Comparison of ENCODE assay signal across 23 cellular contexts in the genomic region with DNA sequence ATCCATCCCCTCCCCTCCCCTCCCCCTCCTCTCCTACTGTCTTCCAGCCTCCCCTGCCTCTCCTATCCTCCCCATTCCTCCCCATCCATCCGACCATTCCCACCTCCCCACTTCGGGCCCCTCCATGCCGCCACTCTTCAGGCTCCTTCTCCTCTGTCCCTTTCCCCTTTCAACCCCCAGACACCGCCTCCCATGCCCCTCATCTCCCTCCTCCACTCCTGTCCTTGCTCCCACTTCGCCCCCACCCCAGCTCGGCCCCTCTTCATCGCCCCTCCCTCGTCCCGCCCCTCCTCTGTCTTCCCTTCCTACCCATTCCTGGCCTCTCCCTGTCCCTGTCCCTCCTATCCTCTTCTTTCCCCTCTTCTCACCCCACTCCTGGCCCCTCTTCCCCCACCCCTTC. TPM values are rescaled to one million over a fixed set of nuclear protein-coding genes. Genes with fewer than 3 reads are reported as not detected.
DNase-seq lines count a peak whose midpoint lies in the region; ATAC-seq, FAIRE-seq and TF ChIP-seq lines count a peak whose summit lies in the region.
"Had no signal": no experiment of that assay in that cellular context is flagged by ENCODE, and none has a peak within 500 bp of the region (broad histone marks: within the 10 kb centered on the region; RNA-seq: fewer than 3 reads in every experiment).

No MANE protein-coding gene starts in this region.

- peaks cover 15% of the 10 kb centered on the region; the same call in 1 of the 2 replicates for H4K20me1 ChIP-seq in HepG2 (ENCODE audit: insufficient read depth, low read length)

- TF ChIP-seq POLR2A in HepG2 (IDR thresholded peaks at IDR 0.05; ENCODE audit: insufficient read depth in 1 of 2, low read depth in 2 of 2, low read length in 2 of 2) (no peak), right lobe of liver (IDR thresholded peaks at IDR 0.05) (no peak)

- H3K4me3 Mint-ChIP-seq in activated T-cell treated with anti-CD3 and anti-CD28 coated beads, Interleukin-2, amount 50 U/mL, for 72 hours, result no peak overlapping the region
- H3K4me3 Mint-ChIP-seq: activated CD4-positive, alpha-beta T cell treated with anti-CD3 and anti-CD28 coated beads, Interleukin-2, amount 10 ng/mL, durations not matched to agents 7 days and 5 days; activated T-helper 17 cell treated with anti-CD3 and anti-CD28 coated beads, Interleukin-2, amount 50 U/mL, for 72 hours had no signal

- no peak for TF ChIP-seq RAD21 in HepG2 (CRISPR knock-in tag; IDR thresholded peaks at IDR 0.05)

- TF ChIP-seq EP300 in HepG2 (IDR thresholded peaks at IDR 0.05; ENCODE audit: low read depth in 2 of 2, low read length in 2 of 2) (no peak), HepG2 (CRISPR knock-in tag; IDR thresholded peaks at IDR 0.05; ENCODE audit: borderline replicate concordance) (no peak)

- H3K4me1 Mint-ChIP-seq in activated T-cell treated with anti-CD3 and anti-CD28 coated beads, Interleukin-2, amount 50 U/mL, for 72 hours (ENCODE audit: low read depth), result peaks cover 5% of the 10 kb centered on the region
- H3K4me1 Mint-ChIP-seq: activated T-helper 17 cell treated with anti-CD3 and anti-CD28 coated beads, Interleukin-2, amount 50 U/mL, for 72 hours had no signal

- H3K27me3 Mint-ChIP-seq in activated T-cell treated with anti-CD3 and anti-CD28 coated beads, Interleukin-2, amount 50 U/mL, for 72 hours (ENCODE audit: low read depth), result peaks cover 19% of the 10 kb centered on the region

- BruUV-seq in HepG2 (replicated peaks; lab: Mats Ljungman, UMichigan), result no TSS peak

- intact Hi-C loops in HepG2 (cut with micrococcal nuclease; ENCODE audit: unreplicated experiment) (loop anchor here (1.0 kb wide), 1 partner anchor 23 kb away; no protein-coding TSS in a partner anchor), right lobe of liver (cut with DNase I) (no loop called here)

- H3K27ac ChIP-seq in HepG2 (ENCODE audit: extremely low read length, insufficient read depth, low read length) (no peak overlapping the region), right lobe of liver (no peak overlapping the region), epithelial cell of prostate (peak overlapping the region; percentile 30), rectal smooth muscle tissue (ENCODE audit: low read depth, low read length) (peak overlapping the region; percentile 24), SJCRH30 (no peak overlapping the region)

- no peaks in the 10 kb centered on the region for H3K9me3 Mint-ChIP-seq in activated T-cell treated with anti-CD3 and anti-CD28 coated beads, Interleukin-2, amount 50 U/mL, for 72 hours
- H3K9me3 Mint-ChIP-seq: activated CD4-positive, alpha-beta T cell treated with anti-CD3 and anti-CD28 coated beads, Interleukin-2, amount 10 ng/mL, durations not matched to agents 7 days and 5 days; activated naive CD4-positive, alpha-beta T cell treated with anti-CD3 and anti-CD28 coated beads, Interleukin-2, amount 50 U/mL, for 72 hours; activated T-helper 17 cell treated with anti-CD3 and anti-CD28 coated beads, Interleukin-2, amount 50 U/mL, for 72 hours; naive thymus-derived CD4-positive, alpha-beta T cell had no signal

- POLR2A ChIA-PET in HepG2 (lab: Yijun Ruan, JAX), result interaction anchor here (1.0 to 18.0 kb wide), 14 partner anchors 9 to 288 kb away, joined by 3 to 543 read pairs (median 12); a partner anchor contains a TSS

- no peaks in the 10 kb centered on the region for H3K9me3 ChIP-seq in HepG2 (ENCODE audit: low read length)
- H3K9me3 ChIP-seq in right lobe of liver, result no peaks in the 10 kb centered on the region
- no peaks in the 10 kb centered on the region for H3K9me3 ChIP-seq in SJCRH30 (replicated peaks)
- H3K9me3 ChIP-seq: BE2C, right atrium auricular region had no signal

- DNase-seq in HepG2 (ENCODE audit: low spot score), result no peak
- no peak for DNase-seq in right lobe of liver
- DNase-seq in epithelial cell of prostate (ENCODE audit: low read depth, low spot score), result no peak
- no peak for DNase-seq in activated T-cell treated with anti-CD3 and anti-CD28 coated beads, Interleukin-2, amount 50 U/mL, for 72 hours
- no peak for DNase-seq in SJCRH30
- no peak for DNase-seq in islet precursor cell
- no peak for DNase-seq in activated CD4-positive, alpha-beta T cell treated with anti-CD3 and anti-CD28 coated beads, Interleukin-2, amount 50 U/mL, for 4 hours
- DNase-seq: stimulated activated CD4-positive, alpha-beta T cell treated with anti-CD3 and anti-CD28 coated beads, Interleukin-12 subunit alpha, Interleukin-12 subunit beta, amount 100 ng/mL, for 4 hours; stimulated activated CD4-positive, alpha-beta T cell treated with anti-CD3 and anti-CD28 coated beads, Interleukin-4, amount 100 ng/mL, for 24 hours; stimulated activated naive B cell treated with anti-CD40 and anti-IgM and Interleukin-4, amounts not matched to agents 10 μg/mL and 1 μg/mL and 100 μg/mL, for 72 hours had no signal

- no peak for TF ChIP-seq CTCF in HepG2 (CRISPR knock-in tag; IDR thresholded peaks at IDR 0.05)
- TF ChIP-seq CTCF in right lobe of liver (IDR thresholded peaks at IDR 0.05), result no peak

- in situ Hi-C loops in HepG2 (cut with HindIII; ENCODE audit: extremely low pct_ligation_motif_present, low pct_unique_long_range_greater_than_20kb), result loop anchor here (10.0 kb wide), 1 partner anchor 1064 kb away; no protein-coding TSS in a partner anchor

- H3K4me3 ChIP-seq in HepG2 (replicated peaks in 1 of 3; ENCODE audit: insufficient read depth in 1 of 3, low read depth in 2 of 3, low read length in 3 of 3) (peak overlapping the region; percentile 30 to 46 (median 30); a peak in 4 of 6 replicates), right lobe of liver (no peak overlapping the region), rectal smooth muscle tissue (ENCODE audit: low read length) (no peak overlapping the region), SJCRH30 (no peak overlapping the region)

- H3K36me3 ChIP-seq in HepG2 (replicated peaks in 1 of 2; ENCODE audit: control insufficient read depth in 1 of 2, insufficient read depth in 2 of 2, low read length in 2 of 2), result peaks cover 12 to 20% of the 10 kb centered on the region in 2 experiments
- peaks cover 0 to 11% (median 4%) of the 10 kb centered on the region in 4 donors for H3K36me3 ChIP-seq in right lobe of liver
- peaks cover 9% of the 10 kb centered on the region for H3K36me3 ChIP-seq in rectal smooth muscle tissue (ENCODE audit: control insufficient read depth, insufficient read depth, low read length)
- no peaks in the 10 kb centered on the region for H3K36me3 ChIP-seq in SJCRH30
- H3K36me3 ChIP-seq: BE2C had no signal

- WGBS in HepG2 (ENCODE audit: low lambda C conversion rate), result 36% methylated on average over 9 of the region's 9 CpGs
- WGBS in right lobe of liver (ENCODE audit: insufficient coverage, low coverage, low lambda C conversion rate, missing lambda C conversion rate), result 76% methylated on average over 8 of the region's 9 CpGs

- no peaks in the 10 kb centered on the region for H3K36me3 Mint-ChIP-seq in activated T-cell treated with anti-CD3 and anti-CD28 coated beads, Interleukin-2, amount 50 U/mL, for 72 hours (ENCODE audit: insufficient read depth in 2 of 2)
- H3K36me3 Mint-ChIP-seq: stimulated activated naive B cell treated with anti-CD40 and anti-IgM and Interleukin-4, amounts not matched to agents 10 μg/mL and 1 μg/mL and 100 μg/mL, for 72 hours had no signal

- H3K27me3 ChIP-seq in HepG2 (ENCODE audit: control insufficient read depth in 1 of 2, insufficient read depth in 2 of 2, low read length in 2 of 2) (no peaks in the 10 kb centered on the region; a peak in 1 of 5 replicates), right lobe of liver (no peaks in the 10 kb centered on the region), rectal smooth muscle tissue (ENCODE audit: control insufficient read depth, insufficient read depth, low read length) (no peaks in the 10 kb centered on the region), SJCRH30 (no peaks in the 10 kb centered on the region)
- H3K27me3 ChIP-seq: BE2C, right atrium auricular region had no signal

- H3K27ac Mint-ChIP-seq in activated T-cell treated with anti-CD3 and anti-CD28 coated beads, Interleukin-2, amount 50 U/mL, for 72 hours, result no peak overlapping the region
- H3K27ac Mint-ChIP-seq: activated CD4-positive, alpha-beta T cell treated with anti-CD3 and anti-CD28 coated beads, Interleukin-2, amount 10 ng/mL, durations not matched to agents 7 days and 5 days; activated naive CD4-positive, alpha-beta T cell treated with anti-CD3 and anti-CD28 coated beads, Interleukin-2, amount 50 U/mL, for 72 hours; activated T-helper 17 cell treated with anti-CD3 and anti-CD28 coated beads, Interleukin-2, amount 50 U/mL, for 72 hours; GM23338; naive thymus-derived CD4-positive, alpha-beta T cell; stimulated activated naive B cell treated with anti-CD40 and anti-IgM and Interleukin-4, amounts not matched to agents 10 μg/mL and 1 μg/mL and 100 μg/mL, for 72 hours had no signal

- FAIRE-seq in HepG2 (lab: Jason Lieb, UNC), result no peak

- no peak overlapping the region for H3K9ac ChIP-seq in HepG2 (ENCODE audit: insufficient read depth, low read depth, low read length)
- no peak overlapping the region for H3K9ac ChIP-seq in rectal smooth muscle tissue (ENCODE audit: low read length)

- H3K79me2 ChIP-seq in HepG2 (ENCODE audit: insufficient read depth, low read length), result peaks cover 29% of the 10 kb centered on the region

- H3K4me1 ChIP-seq in HepG2 (ENCODE audit: insufficient read depth, low read length) (peaks cover 85% of the 10 kb centered on the region), right lobe of liver (peaks cover 0 to 20% (median 12%) of the 10 kb centered on the region in 4 donors), rectal smooth muscle tissue (ENCODE audit: control insufficient read depth, insufficient read depth, low read length) (peaks cover 7% of the 10 kb centered on the region), SJCRH30 (no peaks in the 10 kb centered on the region; the same call in 1 of the 2 replicates)
- H3K4me1 ChIP-seq: BE2C had no signal

- no peak overlapping the region for H2AFZ ChIP-seq in HepG2 (ENCODE audit: low read length)

- CTCF ChIA-PET in HepG2 (lab: Yijun Ruan, JAX; ENCODE audit: low intra/inter-chr PET ratio, low total read pairs), result no interaction called here

- no peak for ATAC-seq in HepG2
- no peak for ATAC-seq in right lobe of liver
- ATAC-seq in activated T-cell treated with anti-CD3 and anti-CD28 coated beads, Interleukin-2, amount 50 U/mL, for 72 hours (replicated peaks in 1 of 2), result no peak
- ATAC-seq: activated T-helper 17 cell treated with anti-CD3 and anti-CD28 coated beads, Interleukin-2, amount 50 U/mL, for 72 hours had no signal

- peak overlapping the region; percentile 87 for H3K4me2 ChIP-seq in HepG2 (ENCODE audit: low read depth, low read length)

RNA-seq across cellular contexts. Expression of a gene that starts 0.6 kb away (rescaled TPM):
- total RNA-seq in HepG2 (2016; rRNA removed; fragmentation: Illumina TruSeq; extraction: Trizol), result 300 and 690 TPM in 2 replicates
- 306 and 400 TPM in 2 replicates for total RNA-seq in HepG2 (2016; cell fraction: cytosol; rRNA removed; fragmentation: Illumina TruSeq; extraction: Trizol; ENCODE audit: low read depth)
- 277 and 657 TPM in 2 replicates for total RNA-seq in HepG2 (2016; cell fraction: insoluble cytoplasmic fraction; rRNA removed; fragmentation: Illumina TruSeq; extraction: Trizol)
- total RNA-seq in HepG2 (2016; cell fraction: membrane; rRNA removed; fragmentation: Illumina TruSeq; extraction: Trizol), result 267 and 341 TPM in 2 replicates
- total RNA-seq in HepG2 (2016; cell fraction: nucleus; rRNA removed; fragmentation: Illumina TruSeq; extraction: Trizol), result 478 and 575 TPM in 2 replicates
- 1,005 and 1,077 TPM in 2 replicates for polyA plus RNA-seq in HepG2 (2011; rRNA removed)
- 827 and 1,616 TPM in 2 replicates for polyA plus RNA-seq in HepG2 (2011; cell fraction: cytosol; rRNA removed)
- polyA plus RNA-seq in HepG2 (2011; cell fraction: nucleus; rRNA removed), result 530 and 563 TPM in 2 replicates
- polyA plus RNA-seq in HepG2 (2012), result 560 and 584 TPM in 2 replicates
- polyA plus RNA-seq in HepG2 (2016; cell fraction: cytosol; fragmentation: Illumina TruSeq; extraction: Trizol; ENCODE audit: low read depth), result 569 and 650 TPM in 2 replicates
- 435 and 510 TPM in 2 replicates for polyA plus RNA-seq in HepG2 (2016; cell fraction: insoluble cytoplasmic fraction; fragmentation: Illumina TruSeq; extraction: Trizol; ENCODE audit: low read depth)
- polyA plus RNA-seq in HepG2 (2016; cell fraction: membrane; fragmentation: Illumina TruSeq; extraction: Trizol; ENCODE audit: low read depth), result 388 and 429 TPM in 2 replicates
- polyA plus RNA-seq in HepG2 (2016; cell fraction: nucleus; fragmentation: Illumina TruSeq; extraction: Trizol; ENCODE audit: insufficient read depth, low read depth), result 1,429 and 1,592 TPM in 2 replicates
- 60.4 and 1,528 TPM in 2 replicates for polyA minus RNA-seq in HepG2 (2011; rRNA and poly(A)+ RNA removed; ENCODE audit: low replicate concordance)
- polyA minus RNA-seq in HepG2 (2011; cell fraction: cytosol; rRNA and poly(A)+ RNA removed), result 688 and 730 TPM in 2 replicates
- 130 and 153 TPM in 2 replicates for polyA minus RNA-seq in HepG2 (2011; cell fraction: nucleus; rRNA and poly(A)+ RNA removed)
- total RNA-seq in right lobe of liver, result 1,000 to 10,000 TPM in 1 of 6 experiments, 100 to 1,000 TPM in 5; 504 to 1,394 (median 638) TPM
- total RNA-seq in activated T-cell treated with anti-CD3 and anti-CD28 coated beads, Interleukin-2, amount 50 U/mL, for 72 hours, result under 1 TPM; 0.22 to 0.30 TPM
- total RNA-seq in SJCRH30 (2014; rRNA removed; shearing (Covaris generic)), result 67.6 and 70.8 TPM in 2 replicates
- total RNA-seq: activated T-helper 17 cell treated with anti-CD3 and anti-CD28 coated beads, Interleukin-2, amount 50 U/mL, for 72 hours had no signal

RNA-seq across cellular contexts. Expression of a gene that starts 32.6 kb away (rescaled TPM):
- total RNA-seq in HepG2 (2016; rRNA removed; fragmentation: Illumina TruSeq; extraction: Trizol) (0.07 TPM in 1 of 2 replicates, not detected in the other), right lobe of liver (not detected)
- not detected in 2 replicates for total RNA-seq in HepG2 (2016; cell fraction: cytosol; rRNA removed; fragmentation: Illumina TruSeq; extraction: Trizol; ENCODE audit: low read depth)
- total RNA-seq in HepG2 (2016; cell fraction: insoluble cytoplasmic fraction; rRNA removed; fragmentation: Illumina TruSeq; extraction: Trizol), result not detected in 2 replicates
- not detected in 2 replicates for total RNA-seq in HepG2 (2016; cell fraction: membrane; rRNA removed; fragmentation: Illumina TruSeq; extraction: Trizol)
- not detected in 2 replicates for total RNA-seq in HepG2 (2016; cell fraction: nucleus; rRNA removed; fragmentation: Illumina TruSeq; extraction: Trizol)
- not detected in 2 replicates for polyA plus RNA-seq in HepG2 (2011; rRNA removed)
- not detected in 2 replicates for polyA plus RNA-seq in HepG2 (2011; cell fraction: cytosol; rRNA removed)
- not detected in 2 replicates for polyA plus RNA-seq in HepG2 (2011; cell fraction: nucleus; rRNA removed)
- polyA plus RNA-seq in HepG2 (2012), result not detected in 2 replicates
- not detected in 2 replicates for polyA plus RNA-seq in HepG2 (2016; cell fraction: cytosol; fragmentation: Illumina TruSeq; extraction: Trizol; ENCODE audit: low read depth)
- polyA plus RNA-seq in HepG2 (2016; cell fraction: insoluble cytoplasmic fraction; fragmentation: Illumina TruSeq; extraction: Trizol; ENCODE audit: low read depth), result not detected in 2 replicates
- polyA plus RNA-seq in HepG2 (2016; cell fraction: membrane; fragmentation: Illumina TruSeq; extraction: Trizol; ENCODE audit: low read depth), result not detected in 2 replicates
- polyA plus RNA-seq in HepG2 (2016; cell fraction: nucleus; fragmentation: Illumina TruSeq; extraction: Trizol; ENCODE audit: insufficient read depth, low read depth), result not detected in 2 replicates
- not detected in 2 replicates for polyA minus RNA-seq in HepG2 (2011; rRNA and poly(A)+ RNA removed; ENCODE audit: low replicate concordance)
- not detected in 2 replicates for polyA minus RNA-seq in HepG2 (2011; cell fraction: cytosol; rRNA and poly(A)+ RNA removed)
- 0.25 TPM in 1 of 2 replicates, not detected in the other for polyA minus RNA-seq in HepG2 (2011; cell fraction: nucleus; rRNA and poly(A)+ RNA removed)
- not detected for total RNA-seq in activated T-cell treated with anti-CD3 and anti-CD28 coated beads, Interleukin-2, amount 50 U/mL, for 72 hours
- total RNA-seq in SJCRH30 (2014; rRNA removed; shearing (Covaris generic)), result not detected in 2 replicates
- total RNA-seq: A172; activated CD4-positive, alpha-beta T cell treated with anti-CD3 and anti-CD28 coated beads, Interleukin-2, amount 10 ng/mL, durations not matched to agents 7 days and 5 days; activated naive CD4-positive, alpha-beta T cell treated with anti-CD3 and anti-CD28 coated beads, Interleukin-2, amount 50 U/mL, for 72 hours; activated T-helper 17 cell treated with anti-CD3 and anti-CD28 coated beads, Interleukin-2, amount 50 U/mL, for 72 hours; dermis microvascular lymphatic vessel endothelial cell; GM23338; mesenteric fat pad; naive thymus-derived CD4-positive, alpha-beta T cell; right atrium auricular region; temporal lobe had no signal
- polyA plus RNA-seq: GM23338; naive thymus-derived CD4-positive, alpha-beta T cell had no signal

RNA-seq across cellular contexts. Expression of a gene that starts 50.5 kb away (rescaled TPM):
- not detected in 2 replicates for total RNA-seq in HepG2 (2016; rRNA removed; fragmentation: Illumina TruSeq; extraction: Trizol)
- total RNA-seq in HepG2 (2016; cell fraction: cytosol; rRNA removed; fragmentation: Illumina TruSeq; extraction: Trizol; ENCODE audit: low read depth), result not detected in 2 replicates
- not detected in 2 replicates for total RNA-seq in HepG2 (2016; cell fraction: insoluble cytoplasmic fraction; rRNA removed; fragmentation: Illumina TruSeq; extraction: Trizol)
- total RNA-seq in HepG2 (2016; cell fraction: membrane; rRNA removed; fragmentation: Illumina TruSeq; extraction: Trizol), result not detected in 2 replicates
- not detected in 2 replicates for total RNA-seq in HepG2 (2016; cell fraction: nucleus; rRNA removed; fragmentation: Illumina TruSeq; extraction: Trizol)
- polyA plus RNA-seq in HepG2 (2011; rRNA removed), result 0.16 TPM in 1 of 2 replicates, not detected in the other
- polyA plus RNA-seq in HepG2 (2011; cell fraction: cytosol; rRNA removed), result not detected in 2 replicates
- polyA plus RNA-seq in HepG2 (2011; cell fraction: nucleus; rRNA removed), result not detected in 2 replicates
- polyA plus RNA-seq in HepG2 (2012), result not detected in 2 replicates
- polyA plus RNA-seq in HepG2 (2016; cell fraction: cytosol; fragmentation: Illumina TruSeq; extraction: Trizol; ENCODE audit: low read depth), result not detected in 2 replicates
- not detected in 2 replicates for polyA plus RNA-seq in HepG2 (2016; cell fraction: insoluble cytoplasmic fraction; fragmentation: Illumina TruSeq; extraction: Trizol; ENCODE audit: low read depth)
- polyA plus RNA-seq in HepG2 (2016; cell fraction: membrane; fragmentation: Illumina TruSeq; extraction: Trizol; ENCODE audit: low read depth), result not detected in 2 replicates
- polyA plus RNA-seq in HepG2 (2016; cell fraction: nucleus; fragmentation: Illumina TruSeq; extraction: Trizol; ENCODE audit: insufficient read depth, low read depth), result not detected in 2 replicates
- polyA minus RNA-seq in HepG2 (2011; rRNA and poly(A)+ RNA removed; ENCODE audit: low replicate concordance), result not detected in 2 replicates
- not detected in 2 replicates for polyA minus RNA-seq in HepG2 (2011; cell fraction: cytosol; rRNA and poly(A)+ RNA removed)
- not detected in 2 replicates for polyA minus RNA-seq in HepG2 (2011; cell fraction: nucleus; rRNA and poly(A)+ RNA removed)
- total RNA-seq in right lobe of liver, result not detected
- total RNA-seq in activated T-cell treated with anti-CD3 and anti-CD28 coated beads, Interleukin-2, amount 50 U/mL, for 72 hours, result not detected
- total RNA-seq in SJCRH30 (2014; rRNA removed; shearing (Covaris generic)), result not detected in 2 replicates
- total RNA-seq: A172; activated CD4-positive, alpha-beta T cell treated with anti-CD3 and anti-CD28 coated beads, Interleukin-2, amount 10 ng/mL, durations not matched to agents 7 days and 5 days; activated naive CD4-positive, alpha-beta T cell treated with anti-CD3 and anti-CD28 coated beads, Interleukin-2, amount 50 U/mL, for 72 hours; activated T-helper 17 cell treated with anti-CD3 and anti-CD28 coated beads, Interleukin-2, amount 50 U/mL, for 72 hours; dermis microvascular lymphatic vessel endothelial cell; GM23338; mesenteric fat pad; naive thymus-derived CD4-positive, alpha-beta T cell; omental fat pad; right atrium auricular region; temporal lobe had no signal
- polyA plus RNA-seq: GM23338; naive thymus-derived CD4-positive, alpha-beta T cell had no signal

Comparison
In these comparisons a context has a peak if more than half of its experiments do, and no peak if none do; other contexts are left out.
1. H3K4me3 ChIP-seq: peak in HepG2 (3 of 3); none in right lobe of liver (0 of 3), rectal smooth muscle tissue (single experiment) and SJCRH30 (single experiment).
2. H3K27ac ChIP-seq: peak in epithelial cell of prostate (single experiment) and rectal smooth muscle tissue (single experiment); none in HepG2 (single experiment), right lobe of liver (0 of 3) and SJCRH30 (single experiment).
3. RNA of a gene that starts 0.6 kb away (total RNA-seq): 267 to 690 TPM in HepG2, 504 to 1,394 TPM in right lobe of liver and 67.6 to 70.8 TPM in SJCRH30; 0.22 to 0.30 TPM in activated T-cell treated with anti-CD3 and anti-CD28 coated beads, Interleukin-2, amount 50 U/mL, for 72 hours; every median in the first group is over 10 times any median in the second.